Comparison of ENCODE assay signal across 1 cellular context in the genomic region with DNA sequence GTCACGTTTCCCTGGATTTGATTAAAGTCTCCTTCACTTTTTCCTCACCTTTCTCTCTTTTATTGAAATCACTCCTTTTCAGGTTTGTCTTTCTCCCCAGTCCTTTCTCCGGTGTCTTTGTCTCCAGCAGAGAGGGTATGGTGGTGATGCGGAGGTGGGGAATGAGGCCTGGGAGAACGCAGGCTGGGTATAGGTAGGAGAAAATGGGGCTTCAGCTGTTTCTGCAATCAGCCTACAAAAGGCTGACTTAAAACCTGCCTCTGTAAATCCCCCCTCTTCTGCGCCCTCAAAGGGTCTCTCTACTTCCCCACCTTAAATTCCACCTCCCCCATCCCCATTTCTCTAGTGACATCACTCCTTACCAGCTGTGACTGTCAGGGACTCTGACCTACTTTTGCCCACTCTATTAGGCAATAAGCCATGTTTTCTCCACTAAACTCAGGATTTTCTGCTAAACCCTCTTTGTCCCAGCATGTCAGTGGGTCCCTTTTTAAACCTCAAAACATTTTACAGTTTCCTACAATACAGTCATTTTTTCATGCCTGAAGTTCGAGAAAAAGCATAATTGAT.
TF ChIP-seq lines count a peak whose summit lies in the region.

No MANE protein-coding gene starts in this region.

TF ChIP-seq in GM23338, 12 proteins besides CTCF, POLR2A, EP300 and RAD21:
- TF ChIP-seq CREB1 (CRISPR knock-in tag; IDR thresholded peaks at IDR 0.05; ENCODE audit: low read depth) (peak; percentile 67), ZNF462 (CRISPR knock-in tag; IDR thresholded peaks at IDR 0.05) (no peak)
